1 cellular context compared by ENCODE assay signal in the genomic region with DNA sequence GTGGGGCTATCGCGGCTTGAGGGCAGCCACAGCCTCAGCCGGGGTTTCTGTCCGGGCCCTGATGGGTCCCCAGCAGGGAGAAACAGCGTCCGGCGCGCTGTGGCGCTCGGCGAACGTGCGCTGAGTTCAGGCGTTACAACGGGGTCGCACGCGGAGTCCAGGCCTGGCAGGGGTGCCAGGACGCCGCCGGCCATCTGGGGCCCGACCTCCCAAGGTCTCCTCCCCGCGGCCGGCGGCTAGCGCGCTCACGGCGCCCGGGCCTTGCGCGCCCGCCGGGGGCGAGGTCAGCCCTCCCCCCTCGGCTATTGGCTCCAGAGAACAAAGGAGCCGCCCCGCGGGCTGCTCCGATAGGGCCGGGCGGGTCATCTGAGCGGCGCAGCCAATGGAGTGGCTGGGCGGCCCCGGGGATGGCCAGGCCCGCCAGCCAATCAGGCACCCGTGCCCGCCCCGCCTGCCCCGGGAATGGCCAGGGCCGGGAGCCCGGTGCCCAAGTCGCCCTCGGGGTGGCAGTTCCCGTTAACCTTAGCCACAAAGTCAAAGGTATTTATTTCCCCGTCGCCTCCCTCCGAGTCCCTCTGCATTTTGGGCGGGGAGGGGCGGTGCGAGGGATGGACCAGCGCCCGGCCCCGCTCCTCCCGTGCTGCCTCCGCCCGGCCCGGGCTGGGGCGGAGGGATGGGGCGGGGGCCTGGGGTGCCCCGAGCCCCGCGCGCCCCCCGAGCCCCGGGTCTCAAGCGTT.
A peak's percentile ranks its signal among the peaks of the same experiment; 100 is the strongest.
TF ChIP-seq lines count a peak whose summit lies in the region.

A gene (plus strand): TSS at position 478 of the 737 bp plus-strand sequence. CDS start 9,141 bp downstream, outside the sequence.

TF ChIP-seq in K562, 482 proteins besides CTCF, POLR2A, EP300 and RAD21 (continued from another document and continues in another):
- TF ChIP-seq, protein P1, sequence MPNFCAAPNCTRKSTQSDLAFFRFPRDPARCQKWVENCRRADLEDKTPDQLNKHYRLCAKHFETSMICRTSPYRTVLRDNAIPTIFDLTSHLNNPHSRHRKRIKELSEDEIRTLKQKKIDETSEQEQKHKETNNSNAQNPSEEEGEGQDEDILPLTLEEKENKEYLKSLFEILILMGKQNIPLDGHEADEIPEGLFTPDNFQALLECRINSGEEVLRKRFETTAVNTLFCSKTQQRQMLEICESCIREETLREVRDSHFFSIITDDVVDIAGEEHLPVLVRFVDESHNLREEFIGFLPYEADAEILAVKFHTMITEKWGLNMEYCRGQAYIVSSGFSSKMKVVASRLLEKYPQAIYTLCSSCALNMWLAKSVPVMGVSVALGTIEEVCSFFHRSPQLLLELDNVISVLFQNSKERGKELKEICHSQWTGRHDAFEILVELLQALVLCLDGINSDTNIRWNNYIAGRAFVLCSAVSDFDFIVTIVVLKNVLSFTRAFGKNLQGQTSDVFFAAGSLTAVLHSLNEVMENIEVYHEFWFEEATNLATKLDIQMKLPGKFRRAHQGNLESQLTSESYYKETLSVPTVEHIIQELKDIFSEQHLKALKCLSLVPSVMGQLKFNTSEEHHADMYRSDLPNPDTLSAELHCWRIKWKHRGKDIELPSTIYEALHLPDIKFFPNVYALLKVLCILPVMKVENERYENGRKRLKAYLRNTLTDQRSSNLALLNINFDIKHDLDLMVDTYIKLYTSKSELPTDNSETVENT (CRISPR knock-in tag; IDR thresholded peaks at IDR 0.05), result peak; percentile 96
- TF ChIP-seq ZNF217 (CRISPR knock-in tag; IDR thresholded peaks at IDR 0.05) (no peak), TBP (optimal IDR thresholded peaks at IDR 0.05; ENCODE audit: low read depth, low read length) (peak; percentile 66), ZNF444 (CRISPR knock-in tag; IDR thresholded peaks at IDR 0.05) (no peak), ZNF41 (CRISPR knock-in tag; conservative IDR thresholded peaks at IDR 0.05) (no peak), SIN3B (IDR thresholded peaks at IDR 0.05; ENCODE audit: low read depth) (peak; percentile 10), HDAC8 (tag; IDR thresholded peaks at IDR 0.05) (0 out of 2 replicates have a peak, but pooled peaks have one; percentile 18), RBFOX2 (IDR thresholded peaks at IDR 0.05; ENCODE audit: low read depth, low read length) (peak; percentile 94), ZNF121 (CRISPR knock-in tag; conservative IDR thresholded peaks at IDR 0.05) (no peak), MTA2 (IDR thresholded peaks at IDR 0.05; ENCODE audit: low read depth) (no peak), KDM4B (IDR thresholded peaks at IDR 0.05; ENCODE audit: borderline replicate concordance in 2 of 2, low read depth in 1 of 2) (no peak), TARDBP (IDR thresholded peaks at IDR 0.05) (peak; percentile 67; the same call in 1 of the 2 replicates), ZNF184 (CRISPR knock-in tag; IDR thresholded peaks at IDR 0.05) (no peak), NUFIP1 (IDR thresholded peaks at IDR 0.05; ENCODE audit: partially characterized antibody) (no peak), ZNF785 (CRISPR knock-in tag; IDR thresholded peaks at IDR 0.05) (no peak), HNRNPL (IDR thresholded peaks at IDR 0.05; ENCODE audit: low read depth, low read length) (peak; percentile 99), SMAD3 (CRISPR knock-in tag; conservative IDR thresholded peaks at IDR 0.05) (no peak)
- TF ChIP-seq, protein P2, sequence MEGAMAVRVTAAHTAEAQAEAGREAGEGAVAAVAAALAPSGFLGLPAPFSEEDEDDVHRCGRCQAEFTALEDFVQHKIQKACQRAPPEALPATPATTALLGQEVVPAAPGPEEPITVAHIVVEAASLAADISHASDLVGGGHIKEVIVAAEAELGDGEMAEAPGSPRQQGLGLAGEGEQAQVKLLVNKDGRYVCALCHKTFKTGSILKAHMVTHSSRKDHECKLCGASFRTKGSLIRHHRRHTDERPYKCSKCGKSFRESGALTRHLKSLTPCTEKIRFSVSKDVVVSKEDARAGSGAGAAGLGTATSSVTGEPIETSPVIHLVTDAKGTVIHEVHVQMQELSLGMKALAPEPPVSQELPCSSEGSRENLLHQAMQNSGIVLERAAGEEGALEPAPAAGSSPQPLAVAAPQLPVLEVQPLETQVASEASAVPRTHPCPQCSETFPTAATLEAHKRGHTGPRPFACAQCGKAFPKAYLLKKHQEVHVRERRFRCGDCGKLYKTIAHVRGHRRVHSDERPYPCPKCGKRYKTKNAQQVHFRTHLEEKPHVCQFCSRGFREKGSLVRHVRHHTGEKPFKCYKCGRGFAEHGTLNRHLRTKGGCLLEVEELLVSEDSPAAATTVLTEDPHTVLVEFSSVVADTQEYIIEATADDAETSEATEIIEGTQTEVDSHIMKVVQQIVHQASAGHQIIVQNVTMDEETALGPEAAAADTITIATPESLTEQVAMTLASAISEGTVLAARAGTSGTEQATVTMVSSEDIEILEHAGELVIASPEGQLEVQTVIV (CRISPR knock-in tag; IDR thresholded peaks at IDR 0.05; ENCODE audit: borderline replicate concordance), result no peak; the same call in 1 of the 2 replicates
- TF ChIP-seq, protein P3, sequence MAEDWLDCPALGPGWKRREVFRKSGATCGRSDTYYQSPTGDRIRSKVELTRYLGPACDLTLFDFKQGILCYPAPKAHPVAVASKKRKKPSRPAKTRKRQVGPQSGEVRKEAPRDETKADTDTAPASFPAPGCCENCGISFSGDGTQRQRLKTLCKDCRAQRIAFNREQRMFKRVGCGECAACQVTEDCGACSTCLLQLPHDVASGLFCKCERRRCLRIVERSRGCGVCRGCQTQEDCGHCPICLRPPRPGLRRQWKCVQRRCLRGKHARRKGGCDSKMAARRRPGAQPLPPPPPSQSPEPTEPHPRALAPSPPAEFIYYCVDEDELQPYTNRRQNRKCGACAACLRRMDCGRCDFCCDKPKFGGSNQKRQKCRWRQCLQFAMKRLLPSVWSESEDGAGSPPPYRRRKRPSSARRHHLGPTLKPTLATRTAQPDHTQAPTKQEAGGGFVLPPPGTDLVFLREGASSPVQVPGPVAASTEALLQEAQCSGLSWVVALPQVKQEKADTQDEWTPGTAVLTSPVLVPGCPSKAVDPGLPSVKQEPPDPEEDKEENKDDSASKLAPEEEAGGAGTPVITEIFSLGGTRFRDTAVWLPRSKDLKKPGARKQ (CRISPR knock-in tag; IDR thresholded peaks at IDR 0.05), result no peak
- TF ChIP-seq, protein P4, sequence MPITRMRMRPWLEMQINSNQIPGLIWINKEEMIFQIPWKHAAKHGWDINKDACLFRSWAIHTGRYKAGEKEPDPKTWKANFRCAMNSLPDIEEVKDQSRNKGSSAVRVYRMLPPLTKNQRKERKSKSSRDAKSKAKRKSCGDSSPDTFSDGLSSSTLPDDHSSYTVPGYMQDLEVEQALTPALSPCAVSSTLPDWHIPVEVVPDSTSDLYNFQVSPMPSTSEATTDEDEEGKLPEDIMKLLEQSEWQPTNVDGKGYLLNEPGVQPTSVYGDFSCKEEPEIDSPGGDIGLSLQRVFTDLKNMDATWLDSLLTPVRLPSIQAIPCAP (CRISPR knock-in tag; IDR thresholded peaks at IDR 0.05; ENCODE audit: borderline replicate concordance), result no peak
- TF ChIP-seq, protein P5, sequence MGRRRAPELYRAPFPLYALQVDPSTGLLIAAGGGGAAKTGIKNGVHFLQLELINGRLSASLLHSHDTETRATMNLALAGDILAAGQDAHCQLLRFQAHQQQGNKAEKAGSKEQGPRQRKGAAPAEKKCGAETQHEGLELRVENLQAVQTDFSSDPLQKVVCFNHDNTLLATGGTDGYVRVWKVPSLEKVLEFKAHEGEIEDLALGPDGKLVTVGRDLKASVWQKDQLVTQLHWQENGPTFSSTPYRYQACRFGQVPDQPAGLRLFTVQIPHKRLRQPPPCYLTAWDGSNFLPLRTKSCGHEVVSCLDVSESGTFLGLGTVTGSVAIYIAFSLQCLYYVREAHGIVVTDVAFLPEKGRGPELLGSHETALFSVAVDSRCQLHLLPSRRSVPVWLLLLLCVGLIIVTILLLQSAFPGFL (CRISPR knock-in tag; IDR thresholded peaks at IDR 0.05), result peak; percentile 66; the same call in 1 of the 2 replicates
- TF ChIP-seq, protein P6, sequence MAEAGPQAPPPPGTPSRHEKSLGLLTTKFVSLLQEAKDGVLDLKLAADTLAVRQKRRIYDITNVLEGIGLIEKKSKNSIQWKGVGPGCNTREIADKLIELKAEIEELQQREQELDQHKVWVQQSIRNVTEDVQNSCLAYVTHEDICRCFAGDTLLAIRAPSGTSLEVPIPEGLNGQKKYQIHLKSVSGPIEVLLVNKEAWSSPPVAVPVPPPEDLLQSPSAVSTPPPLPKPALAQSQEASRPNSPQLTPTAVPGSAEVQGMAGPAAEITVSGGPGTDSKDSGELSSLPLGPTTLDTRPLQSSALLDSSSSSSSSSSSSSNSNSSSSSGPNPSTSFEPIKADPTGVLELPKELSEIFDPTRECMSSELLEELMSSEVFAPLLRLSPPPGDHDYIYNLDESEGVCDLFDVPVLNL (CRISPR knock-in tag; IDR thresholded peaks at IDR 0.05; ENCODE audit: low read depth), result 0 out of 2 replicates have a peak, but pooled peaks have one; percentile 47
- TF ChIP-seq, protein P7, sequence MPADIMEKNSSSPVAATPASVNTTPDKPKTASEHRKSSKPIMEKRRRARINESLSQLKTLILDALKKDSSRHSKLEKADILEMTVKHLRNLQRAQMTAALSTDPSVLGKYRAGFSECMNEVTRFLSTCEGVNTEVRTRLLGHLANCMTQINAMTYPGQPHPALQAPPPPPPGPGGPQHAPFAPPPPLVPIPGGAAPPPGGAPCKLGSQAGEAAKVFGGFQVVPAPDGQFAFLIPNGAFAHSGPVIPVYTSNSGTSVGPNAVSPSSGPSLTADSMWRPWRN (IDR thresholded peaks at IDR 0.05; ENCODE audit: low read depth), result no peak
- TF ChIP-seq, protein P8, sequence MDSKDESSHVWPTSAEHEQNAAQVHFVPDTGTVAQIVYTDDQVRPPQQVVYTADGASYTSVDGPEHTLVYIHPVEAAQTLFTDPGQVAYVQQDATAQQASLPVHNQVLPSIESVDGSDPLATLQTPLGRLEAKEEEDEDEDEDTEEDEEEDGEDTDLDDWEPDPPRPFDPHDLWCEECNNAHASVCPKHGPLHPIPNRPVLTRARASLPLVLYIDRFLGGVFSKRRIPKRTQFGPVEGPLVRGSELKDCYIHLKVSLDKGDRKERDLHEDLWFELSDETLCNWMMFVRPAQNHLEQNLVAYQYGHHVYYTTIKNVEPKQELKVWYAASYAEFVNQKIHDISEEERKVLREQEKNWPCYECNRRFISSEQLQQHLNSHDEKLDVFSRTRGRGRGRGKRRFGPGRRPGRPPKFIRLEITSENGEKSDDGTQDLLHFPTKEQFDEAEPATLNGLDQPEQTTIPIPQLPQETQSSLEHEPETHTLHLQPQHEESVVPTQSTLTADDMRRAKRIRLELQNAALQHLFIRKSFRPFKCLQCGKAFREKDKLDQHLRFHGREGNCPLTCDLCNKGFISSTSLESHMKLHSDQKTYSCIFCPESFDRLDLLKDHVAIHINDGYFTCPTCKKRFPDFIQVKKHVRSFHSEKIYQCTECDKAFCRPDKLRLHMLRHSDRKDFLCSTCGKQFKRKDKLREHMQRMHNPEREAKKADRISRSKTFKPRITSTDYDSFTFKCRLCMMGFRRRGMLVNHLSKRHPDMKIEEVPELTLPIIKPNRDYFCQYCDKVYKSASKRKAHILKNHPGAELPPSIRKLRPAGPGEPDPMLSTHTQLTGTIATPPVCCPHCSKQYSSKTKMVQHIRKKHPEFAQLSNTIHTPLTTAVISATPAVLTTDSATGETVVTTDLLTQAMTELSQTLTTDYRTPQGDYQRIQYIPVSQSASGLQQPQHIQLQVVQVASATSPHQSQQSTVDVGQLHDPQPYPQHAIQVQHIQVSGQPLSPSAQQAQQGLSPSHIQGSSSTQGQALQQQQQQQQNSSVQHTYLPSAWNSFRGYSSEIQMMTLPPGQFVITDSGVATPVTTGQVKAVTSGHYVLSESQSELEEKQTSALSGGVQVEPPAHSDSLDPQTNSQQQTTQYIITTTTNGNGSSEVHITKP (IDR thresholded peaks at IDR 0.05; ENCODE audit: partially characterized antibody), result peak; percentile 9
- TF ChIP-seq, protein P9, sequence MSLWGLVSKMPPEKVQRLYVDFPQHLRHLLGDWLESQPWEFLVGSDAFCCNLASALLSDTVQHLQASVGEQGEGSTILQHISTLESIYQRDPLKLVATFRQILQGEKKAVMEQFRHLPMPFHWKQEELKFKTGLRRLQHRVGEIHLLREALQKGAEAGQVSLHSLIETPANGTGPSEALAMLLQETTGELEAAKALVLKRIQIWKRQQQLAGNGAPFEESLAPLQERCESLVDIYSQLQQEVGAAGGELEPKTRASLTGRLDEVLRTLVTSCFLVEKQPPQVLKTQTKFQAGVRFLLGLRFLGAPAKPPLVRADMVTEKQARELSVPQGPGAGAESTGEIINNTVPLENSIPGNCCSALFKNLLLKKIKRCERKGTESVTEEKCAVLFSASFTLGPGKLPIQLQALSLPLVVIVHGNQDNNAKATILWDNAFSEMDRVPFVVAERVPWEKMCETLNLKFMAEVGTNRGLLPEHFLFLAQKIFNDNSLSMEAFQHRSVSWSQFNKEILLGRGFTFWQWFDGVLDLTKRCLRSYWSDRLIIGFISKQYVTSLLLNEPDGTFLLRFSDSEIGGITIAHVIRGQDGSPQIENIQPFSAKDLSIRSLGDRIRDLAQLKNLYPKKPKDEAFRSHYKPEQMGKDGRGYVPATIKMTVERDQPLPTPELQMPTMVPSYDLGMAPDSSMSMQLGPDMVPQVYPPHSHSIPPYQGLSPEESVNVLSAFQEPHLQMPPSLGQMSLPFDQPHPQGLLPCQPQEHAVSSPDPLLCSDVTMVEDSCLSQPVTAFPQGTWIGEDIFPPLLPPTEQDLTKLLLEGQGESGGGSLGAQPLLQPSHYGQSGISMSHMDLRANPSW (CRISPR knock-in tag; IDR thresholded peaks at IDR 0.05), result no peak
